In genomic region chr11:57312511-57313021, GRCh38 we compare ENCODE assay signal across 1 cellular context.
TF ChIP-seq lines count a peak whose summit lies in the region.

No MANE protein-coding gene starts in this region.

TF ChIP-seq in HepG2, 621 proteins besides CTCF, POLR2A, EP300 and RAD21:
- TF ChIP-seq ZNF558 (CRISPR knock-in tag; IDR thresholded peaks at IDR 0.05; ENCODE audit: borderline replicate concordance) (no peak), IKZF5 (CRISPR knock-in tag; IDR thresholded peaks at IDR 0.05) (no peak), ZBTB46 (CRISPR knock-in tag; IDR thresholded peaks at IDR 0.05; ENCODE audit: borderline replicate concordance) (no peak), HMGXB3 (CRISPR knock-in tag; IDR thresholded peaks at IDR 0.05; ENCODE audit: borderline replicate concordance) (no peak), CHCHD3 (CRISPR knock-in tag; IDR thresholded peaks at IDR 0.05) (no peak), SKI (IDR thresholded peaks at IDR 0.05; ENCODE audit: partially characterized antibody) (no peak), ZMYM4 (CRISPR knock-in tag; IDR thresholded peaks at IDR 0.05) (0 out of 2 replicates have a peak, but pooled peaks have one; percentile 2), HOXA7 (CRISPR knock-in tag; IDR thresholded peaks at IDR 0.05) (no peak), SOX6 (IDR thresholded peaks at IDR 0.05) (no peak), SOX6 (CRISPR knock-in tag; IDR thresholded peaks at IDR 0.05) (no peak), CERS6 (CRISPR knock-in tag; IDR thresholded peaks at IDR 0.05) (no peak), ZNF510 (CRISPR knock-in tag; IDR thresholded peaks at IDR 0.05; ENCODE audit: low read depth) (no peak), ZBTB33 (CRISPR knock-in tag; IDR thresholded peaks at IDR 0.05) (peak; percentile 100)
